Comparison of ENCODE assay signal across 26 cellular contexts in genomic region chr14:101290681-101291080, GRCh38.
"Had no signal": no experiment of that assay in that cellular context is flagged by ENCODE, and none has a peak within 500 bp of the region (broad histone marks: within the 10 kb centered on the region; RNA-seq: fewer than 3 reads in every experiment).

No MANE protein-coding gene starts in this region.

- H3K9me3 ChIP-seq: gastrocnemius medialis, ovary, psoas muscle, testis, tibial artery, upper lobe of left lung had no signal

- H3K4me1 ChIP-seq: gastrocnemius medialis, psoas muscle, spleen, tibial artery, upper lobe of left lung had no signal

- ATAC-seq: effector memory CD8-positive, alpha-beta T cell; esophagus mucosa; gastrocnemius medialis; left lobe of liver; natural killer cell; psoas muscle; right cardiac atrium; stimulated activated memory B cell treated with anti-CD40 and anti-IgM and Interleukin-4, amounts not matched to agents 10 μg/mL and 1 μg/mL and 100 μg/mL, for 72 hours; stimulated activated naive CD8-positive, alpha-beta T cell treated with anti-CD3 and anti-CD28 coated beads, Interleukin-15, Interleukin-2, amounts not matched to agents 100 U/mL and 50 U/mL, for 24 hours had no signal

- H3K36me3 ChIP-seq: gastrocnemius medialis, ovary, spleen, tibial artery, upper lobe of left lung had no signal

- H3K4me1 Mint-ChIP-seq: memory B cell; natural killer cell; stimulated activated memory B cell treated with anti-CD40 and anti-IgM and Interleukin-4, amounts not matched to agents 10 μg/mL and 1 μg/mL and 100 μg/mL, for 72 hours had no signal

- H3K27ac ChIP-seq: epithelial cell of prostate, gastrocnemius medialis, ovary, psoas muscle, skin epidermis, spleen, testis, tibial artery, upper lobe of left lung had no signal

- H3K27ac Mint-ChIP-seq: effector memory CD8-positive, alpha-beta T cell; memory B cell; natural killer cell; stimulated activated memory B cell treated with anti-CD40 and anti-IgM and Interleukin-4, amounts not matched to agents 10 μg/mL and 1 μg/mL and 100 μg/mL, for 72 hours had no signal

- H3K4me3 ChIP-seq: gastrocnemius medialis, lung, ovary, psoas muscle, skin epidermis, spleen, testis, tibial artery, upper lobe of left lung had no signal

- H3K27me3 ChIP-seq: gastrocnemius medialis, ovary, testis, upper lobe of left lung had no signal

- DNase-seq: cortex of kidney; effector memory CD8-positive, alpha-beta T cell; foreskin fibroblast; gastrocnemius medialis; head of caudate nucleus; natural killer cell; nucleus accumbens; ovary; posterior cingulate gyrus; psoas muscle; right cardiac atrium; spleen; stimulated activated CD4-positive, alpha-beta T cell treated with anti-CD3 and anti-CD28 coated beads, Interleukin-4, amount 100 ng/mL, for 4 hours; stimulated activated naive CD8-positive, alpha-beta T cell treated with anti-CD3 and anti-CD28 coated beads, Interleukin-15, Interleukin-2, amounts not matched to agents 100 U/mL and 50 U/mL, for 24 hours; substantia nigra; testis; tibial artery; upper lobe of left lung had no signal

- H3K4me3 Mint-ChIP-seq: effector memory CD8-positive, alpha-beta T cell; memory B cell; natural killer cell; neural crest cell; stimulated activated memory B cell treated with anti-CD40 and anti-IgM and Interleukin-4, amounts not matched to agents 10 μg/mL and 1 μg/mL and 100 μg/mL, for 72 hours had no signal

- H3K9me3 Mint-ChIP-seq: effector memory CD8-positive, alpha-beta T cell; natural killer cell; neural crest cell; stimulated activated memory B cell treated with anti-CD40 and anti-IgM and Interleukin-4, amounts not matched to agents 10 μg/mL and 1 μg/mL and 100 μg/mL, for 72 hours had no signal

- H3K36me3 Mint-ChIP-seq: memory B cell; natural killer cell; stimulated activated memory B cell treated with anti-CD40 and anti-IgM and Interleukin-4, amounts not matched to agents 10 μg/mL and 1 μg/mL and 100 μg/mL, for 72 hours had no signal
